12 cellular contexts compared by ENCODE assay signal in genomic region chr2:159083601-159084000, GRCh38.
A peak's percentile ranks its signal among the peaks of the same experiment; 100 is the strongest.
DNase-seq lines count a peak whose midpoint lies in the region; ATAC-seq and TF ChIP-seq lines count a peak whose summit lies in the region.
"Had no signal": no experiment of that assay in that cellular context is flagged by ENCODE, and none has a peak within 500 bp of the region (broad histone marks: within the 10 kb centered on the region; RNA-seq: fewer than 3 reads in every experiment).

No MANE protein-coding gene starts in this region.

- peak overlapping the region; percentile 79 for H3K27ac ChIP-seq in brain microvascular endothelial cell
- peak overlapping the region; percentile 56 to 70 for H3K27ac ChIP-seq in tibial artery

- H3K27me3 Mint-ChIP-seq in activated CD8-positive, alpha-beta memory T cell treated with anti-CD3 and anti-CD28 coated beads, Interleukin-2, amount 10 ng/mL, durations not matched to agents 7 days and 5 days, result no peaks in the 10 kb centered on the region

- H3K36me3 ChIP-seq in brain microvascular endothelial cell (replicated peaks) (no peaks in the 10 kb centered on the region), tibial artery (no peaks in the 10 kb centered on the region)

- no peaks in the 10 kb centered on the region for H3K9me3 Mint-ChIP-seq in activated CD8-positive, alpha-beta memory T cell treated with anti-CD3 and anti-CD28 coated beads, Interleukin-2, amount 10 ng/mL, durations not matched to agents 7 days and 5 days (ENCODE audit: low read depth)
- H3K9me3 Mint-ChIP-seq: activated naive CD4-positive, alpha-beta T cell treated with anti-CD3 and anti-CD28 coated beads, Interleukin-2, amount 50 U/mL, for 72 hours; immature natural killer cell had no signal

- H3K4me1 ChIP-seq in tibial artery, result peaks cover 0 to 61% (median 23%) of the 10 kb centered on the region in 4 donors

- no peak for ATAC-seq in activated CD8-positive, alpha-beta memory T cell treated with anti-CD3 and anti-CD28 coated beads, Interleukin-2, amount 10 ng/mL, durations not matched to agents 7 days and 5 days
- ATAC-seq: activated naive CD4-positive, alpha-beta T cell treated with anti-CD3 and anti-CD28 coated beads, Interleukin-2, amount 50 U/mL, for 72 hours had no signal

- 44% methylated on average over 3 of the region's 3 CpGs for WGBS in lower leg skin, 2 donors

- CTCF ChIA-PET in activated CD8-positive, alpha-beta memory T cell treated with anti-CD3 and anti-CD28 coated beads, Interleukin-2, amount 10 ng/mL, durations not matched to agents 7 days and 5 days (lab: Charles Lee), result interaction anchor here (1.2 kb wide), 1 partner anchor 35 kb away, joined by 4 read pairs; no protein-coding TSS in a partner anchor

- no peaks in the 10 kb centered on the region for H3K9me3 ChIP-seq in tibial artery

- H3K4me1 Mint-ChIP-seq in activated CD8-positive, alpha-beta memory T cell treated with anti-CD3 and anti-CD28 coated beads, Interleukin-2, amount 10 ng/mL, durations not matched to agents 7 days and 5 days, result peaks cover 8% of the 10 kb centered on the region

- in situ Hi-C loops in brain microvascular endothelial cell (cut with HindIII; ENCODE audit: low pct_ligation_motif_present, low sequenced_read_pairs), result no loop called here

- no peak for TF ChIP-seq POLR2A in lower leg skin (IDR thresholded peaks at IDR 0.05)

- intact Hi-C loops in tibial artery (cut with DNase I; ENCODE audit: low total_unique reads), result no loop called here
- intact Hi-C loops in lower leg skin (cut with DNase I; ENCODE audit: low total_unique reads), result no loop called here

- no peaks in the 10 kb centered on the region for H3K36me3 Mint-ChIP-seq in activated CD8-positive, alpha-beta memory T cell treated with anti-CD3 and anti-CD28 coated beads, Interleukin-2, amount 10 ng/mL, durations not matched to agents 7 days and 5 days
- H3K36me3 Mint-ChIP-seq: activated naive CD4-positive, alpha-beta T cell treated with anti-CD3 and anti-CD28 coated beads, Interleukin-2, amount 50 U/mL, for 72 hours; immature natural killer cell had no signal

- DNase-seq in LHCN-M2 (ENCODE audit: low read depth), result peak; percentile 54
- no peak for DNase-seq in brain microvascular endothelial cell
- peak; percentile 60 for DNase-seq in iris pigment epithelial cell (ENCODE audit: low read depth)
- DNase-seq in tibial artery, result no peak
- no peak for DNase-seq in lower leg skin (ENCODE audit: low spot score in 2 of 2)
- no peak for DNase-seq in HuH-7.5 (ENCODE audit: low spot score)
- DNase-seq in activated CD8-positive, alpha-beta memory T cell treated with anti-CD3 and anti-CD28 coated beads, Interleukin-2, amount 10 ng/mL, durations not matched to agents 7 days and 5 days, result no peak
- DNase-seq: activated CD8-positive, alpha-beta memory T cell treated with anti-CD3 and anti-CD28 coated beads for 24 hours; immature natural killer cell; NCI-H1436; NK-92 treated with Interleukin-12 subunit alpha and Interleukin-12 subunit beta, amount 100 ng/mL, for 24 hours had no signal

- H3K4me3 Mint-ChIP-seq in activated CD8-positive, alpha-beta memory T cell treated with anti-CD3 and anti-CD28 coated beads, Interleukin-2, amount 10 ng/mL, durations not matched to agents 7 days and 5 days, result no peak overlapping the region
- H3K4me3 Mint-ChIP-seq: immature natural killer cell had no signal

- H3K27ac Mint-ChIP-seq in activated CD8-positive, alpha-beta memory T cell treated with anti-CD3 and anti-CD28 coated beads, Interleukin-2, amount 10 ng/mL, durations not matched to agents 7 days and 5 days, result no peak overlapping the region
- H3K27ac Mint-ChIP-seq: activated naive CD4-positive, alpha-beta T cell treated with anti-CD3 and anti-CD28 coated beads, Interleukin-2, amount 50 U/mL, for 72 hours; immature natural killer cell had no signal

- TF ChIP-seq CTCF in brain microvascular endothelial cell (IDR thresholded peaks at IDR 0.05; ENCODE audit: low read depth, low read length, missing control alignments) (no peak), tibial artery (IDR thresholded peaks at IDR 0.05) (no peak), lower leg skin (IDR thresholded peaks at IDR 0.05) (no peak)

- H3K27me3 ChIP-seq in brain microvascular endothelial cell (replicated peaks), result no peaks in the 10 kb centered on the region
- H3K27me3 ChIP-seq in tibial artery, result no peaks in the 10 kb centered on the region

- H3K4me3 ChIP-seq in brain microvascular endothelial cell (ENCODE audit: low read depth, low read length), result no peak overlapping the region
- H3K4me3 ChIP-seq in tibial artery, result no peak overlapping the region
- no peak overlapping the region for H3K4me3 ChIP-seq in lower leg skin (ENCODE audit: low read depth, poor library complexity, severe bottlenecking)

Comparison
In these comparisons a context has a peak if more than half of its experiments do, and no peak if none do; other contexts are left out.
1. DNase-seq: peak in LHCN-M2 (single experiment) and iris pigment epithelial cell (single experiment); none in brain microvascular endothelial cell (single experiment), tibial artery (0 of 2), lower leg skin (0 of 2), HuH-7.5 (single experiment) and activated CD8-positive, alpha-beta memory T cell treated with anti-CD3 and anti-CD28 coated beads, Interleukin-2, amount 10 ng/mL, durations not matched to agents 7 days and 5 days (single experiment).